20 cellular contexts compared by ENCODE assay signal in the genomic region with DNA sequence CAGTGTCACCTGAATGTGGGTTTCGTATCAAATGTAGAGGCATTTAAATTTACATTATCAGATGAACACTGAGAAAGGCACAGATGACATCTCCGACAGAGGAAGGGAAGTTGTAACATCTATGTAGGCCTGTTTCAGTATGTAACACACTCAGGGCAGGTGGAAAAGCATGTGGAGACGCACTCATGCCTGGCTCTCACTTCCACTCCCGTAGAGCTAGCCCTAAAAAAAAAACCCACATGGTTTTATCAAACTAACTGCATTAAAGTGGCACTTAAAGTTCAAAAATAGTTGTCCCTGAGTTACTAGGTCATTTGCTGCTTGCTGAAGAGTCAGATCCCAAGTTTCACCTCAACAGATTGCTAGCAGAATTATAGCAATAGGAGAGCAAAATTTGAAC.
"Had no signal": no experiment of that assay in that cellular context is flagged by ENCODE, and none has a peak within 500 bp of the region (broad histone marks: within the 10 kb centered on the region; RNA-seq: fewer than 3 reads in every experiment).

No MANE protein-coding gene starts in this region.

- H3K27ac Mint-ChIP-seq: activated naive CD8-positive, alpha-beta T cell; activated T-helper 2 cell treated with anti-CD3 and anti-CD28 coated beads, Interferon-gamma antibody, Interleukin-2, Interleukin-4, amounts not matched to agents 10 μg/mL and 5 μg/mL and 100 μg/mL, durations not matched to agents 14 hours and 24 hours and 36 hours; T-cell had no signal

- H3K4me1 ChIP-seq: breast epithelium, parathyroid adenoma, thyroid gland had no signal

- H3K4me3 ChIP-seq: breast epithelium, coronary artery, thyroid gland had no signal

- H2AFZ ChIP-seq: parathyroid adenoma had no signal

- H3K27me3 Mint-ChIP-seq: activated naive CD8-positive, alpha-beta T cell; T-cell had no signal

- H3K36me3 Mint-ChIP-seq: activated naive CD8-positive, alpha-beta T cell had no signal

- ATAC-seq: activated T-cell treated with anti-CD3 and anti-CD28 coated beads, Interleukin-2, amount 50 U/mL, for 4 hours; stimulated activated naive CD8-positive, alpha-beta T cell treated with anti-CD3 and anti-CD28 coated beads, Interleukin-15, Interleukin-2, amounts not matched to agents 100 U/mL and 50 U/mL, for 24 hours; T-cell had no signal

- DNase-seq: activated CD4-positive, alpha-beta T cell treated with anti-CD3 and anti-CD28 coated beads for 1 hour; activated CD4-positive, alpha-beta T cell treated with anti-CD3 and anti-CD28 coated beads, Interleukin-2, amount 50 U/mL, for 1 hour; activated naive CD4-positive, alpha-beta T cell; activated T-cell treated with anti-CD3 and anti-CD28 coated beads, Interleukin-2, amount 50 U/mL, for 4 hours; amniotic stem cell; cerebellar nuclear complex; midbrain; nucleus accumbens; stimulated activated CD4-positive, alpha-beta T cell treated with anti-CD3 and anti-CD28 coated beads, Interleukin-2, amount 100 ng/mL, for 48 hours; stimulated activated CD8-positive, alpha-beta memory T cell treated with anti-CD3 and anti-CD28 coated beads, Interleukin-4, amount 100 ng/mL, for 48 hours; stimulated activated naive CD8-positive, alpha-beta T cell treated with anti-CD3 and anti-CD28 coated beads, Interleukin-15, Interleukin-2, amounts not matched to agents 100 U/mL and 50 U/mL, for 24 hours; substantia nigra; T-cell; thyroid gland; WERI-Rb-1 had no signal

- H3K27me3 ChIP-seq: breast epithelium, thyroid gland had no signal

- H3K9me3 Mint-ChIP-seq: activated T-cell treated with anti-CD3 and anti-CD28 coated beads, Interleukin-2, amount 50 U/mL, for 4 hours; activated T-helper 2 cell treated with anti-CD3 and anti-CD28 coated beads, Interferon-gamma antibody, Interleukin-2, Interleukin-4, amounts not matched to agents 10 μg/mL and 5 μg/mL and 100 μg/mL, durations not matched to agents 14 hours and 24 hours and 36 hours; T-cell had no signal

- H3K27ac ChIP-seq: breast epithelium, coronary artery, parathyroid adenoma, thyroid gland, WERI-Rb-1 had no signal

- H3K9me3 ChIP-seq: breast epithelium, thyroid gland had no signal

- H3K9ac ChIP-seq: parathyroid adenoma had no signal

- H3K4me3 Mint-ChIP-seq: activated naive CD8-positive, alpha-beta T cell; activated T-cell treated with anti-CD3 and anti-CD28 coated beads, Interleukin-2, amount 50 U/mL, for 4 hours; T-cell had no signal

- H3K36me3 ChIP-seq: breast epithelium had no signal
